1 cellular context compared by ENCODE assay signal in genomic region chr1:211648336-211648735, GRCh38.
TF ChIP-seq lines count a peak whose summit lies in the region.

No MANE protein-coding gene starts in this region.

TF ChIP-seq in K562, 482 proteins besides CTCF, POLR2A, EP300 and RAD21 (continued from another document):
- TF ChIP-seq, protein P1, sequence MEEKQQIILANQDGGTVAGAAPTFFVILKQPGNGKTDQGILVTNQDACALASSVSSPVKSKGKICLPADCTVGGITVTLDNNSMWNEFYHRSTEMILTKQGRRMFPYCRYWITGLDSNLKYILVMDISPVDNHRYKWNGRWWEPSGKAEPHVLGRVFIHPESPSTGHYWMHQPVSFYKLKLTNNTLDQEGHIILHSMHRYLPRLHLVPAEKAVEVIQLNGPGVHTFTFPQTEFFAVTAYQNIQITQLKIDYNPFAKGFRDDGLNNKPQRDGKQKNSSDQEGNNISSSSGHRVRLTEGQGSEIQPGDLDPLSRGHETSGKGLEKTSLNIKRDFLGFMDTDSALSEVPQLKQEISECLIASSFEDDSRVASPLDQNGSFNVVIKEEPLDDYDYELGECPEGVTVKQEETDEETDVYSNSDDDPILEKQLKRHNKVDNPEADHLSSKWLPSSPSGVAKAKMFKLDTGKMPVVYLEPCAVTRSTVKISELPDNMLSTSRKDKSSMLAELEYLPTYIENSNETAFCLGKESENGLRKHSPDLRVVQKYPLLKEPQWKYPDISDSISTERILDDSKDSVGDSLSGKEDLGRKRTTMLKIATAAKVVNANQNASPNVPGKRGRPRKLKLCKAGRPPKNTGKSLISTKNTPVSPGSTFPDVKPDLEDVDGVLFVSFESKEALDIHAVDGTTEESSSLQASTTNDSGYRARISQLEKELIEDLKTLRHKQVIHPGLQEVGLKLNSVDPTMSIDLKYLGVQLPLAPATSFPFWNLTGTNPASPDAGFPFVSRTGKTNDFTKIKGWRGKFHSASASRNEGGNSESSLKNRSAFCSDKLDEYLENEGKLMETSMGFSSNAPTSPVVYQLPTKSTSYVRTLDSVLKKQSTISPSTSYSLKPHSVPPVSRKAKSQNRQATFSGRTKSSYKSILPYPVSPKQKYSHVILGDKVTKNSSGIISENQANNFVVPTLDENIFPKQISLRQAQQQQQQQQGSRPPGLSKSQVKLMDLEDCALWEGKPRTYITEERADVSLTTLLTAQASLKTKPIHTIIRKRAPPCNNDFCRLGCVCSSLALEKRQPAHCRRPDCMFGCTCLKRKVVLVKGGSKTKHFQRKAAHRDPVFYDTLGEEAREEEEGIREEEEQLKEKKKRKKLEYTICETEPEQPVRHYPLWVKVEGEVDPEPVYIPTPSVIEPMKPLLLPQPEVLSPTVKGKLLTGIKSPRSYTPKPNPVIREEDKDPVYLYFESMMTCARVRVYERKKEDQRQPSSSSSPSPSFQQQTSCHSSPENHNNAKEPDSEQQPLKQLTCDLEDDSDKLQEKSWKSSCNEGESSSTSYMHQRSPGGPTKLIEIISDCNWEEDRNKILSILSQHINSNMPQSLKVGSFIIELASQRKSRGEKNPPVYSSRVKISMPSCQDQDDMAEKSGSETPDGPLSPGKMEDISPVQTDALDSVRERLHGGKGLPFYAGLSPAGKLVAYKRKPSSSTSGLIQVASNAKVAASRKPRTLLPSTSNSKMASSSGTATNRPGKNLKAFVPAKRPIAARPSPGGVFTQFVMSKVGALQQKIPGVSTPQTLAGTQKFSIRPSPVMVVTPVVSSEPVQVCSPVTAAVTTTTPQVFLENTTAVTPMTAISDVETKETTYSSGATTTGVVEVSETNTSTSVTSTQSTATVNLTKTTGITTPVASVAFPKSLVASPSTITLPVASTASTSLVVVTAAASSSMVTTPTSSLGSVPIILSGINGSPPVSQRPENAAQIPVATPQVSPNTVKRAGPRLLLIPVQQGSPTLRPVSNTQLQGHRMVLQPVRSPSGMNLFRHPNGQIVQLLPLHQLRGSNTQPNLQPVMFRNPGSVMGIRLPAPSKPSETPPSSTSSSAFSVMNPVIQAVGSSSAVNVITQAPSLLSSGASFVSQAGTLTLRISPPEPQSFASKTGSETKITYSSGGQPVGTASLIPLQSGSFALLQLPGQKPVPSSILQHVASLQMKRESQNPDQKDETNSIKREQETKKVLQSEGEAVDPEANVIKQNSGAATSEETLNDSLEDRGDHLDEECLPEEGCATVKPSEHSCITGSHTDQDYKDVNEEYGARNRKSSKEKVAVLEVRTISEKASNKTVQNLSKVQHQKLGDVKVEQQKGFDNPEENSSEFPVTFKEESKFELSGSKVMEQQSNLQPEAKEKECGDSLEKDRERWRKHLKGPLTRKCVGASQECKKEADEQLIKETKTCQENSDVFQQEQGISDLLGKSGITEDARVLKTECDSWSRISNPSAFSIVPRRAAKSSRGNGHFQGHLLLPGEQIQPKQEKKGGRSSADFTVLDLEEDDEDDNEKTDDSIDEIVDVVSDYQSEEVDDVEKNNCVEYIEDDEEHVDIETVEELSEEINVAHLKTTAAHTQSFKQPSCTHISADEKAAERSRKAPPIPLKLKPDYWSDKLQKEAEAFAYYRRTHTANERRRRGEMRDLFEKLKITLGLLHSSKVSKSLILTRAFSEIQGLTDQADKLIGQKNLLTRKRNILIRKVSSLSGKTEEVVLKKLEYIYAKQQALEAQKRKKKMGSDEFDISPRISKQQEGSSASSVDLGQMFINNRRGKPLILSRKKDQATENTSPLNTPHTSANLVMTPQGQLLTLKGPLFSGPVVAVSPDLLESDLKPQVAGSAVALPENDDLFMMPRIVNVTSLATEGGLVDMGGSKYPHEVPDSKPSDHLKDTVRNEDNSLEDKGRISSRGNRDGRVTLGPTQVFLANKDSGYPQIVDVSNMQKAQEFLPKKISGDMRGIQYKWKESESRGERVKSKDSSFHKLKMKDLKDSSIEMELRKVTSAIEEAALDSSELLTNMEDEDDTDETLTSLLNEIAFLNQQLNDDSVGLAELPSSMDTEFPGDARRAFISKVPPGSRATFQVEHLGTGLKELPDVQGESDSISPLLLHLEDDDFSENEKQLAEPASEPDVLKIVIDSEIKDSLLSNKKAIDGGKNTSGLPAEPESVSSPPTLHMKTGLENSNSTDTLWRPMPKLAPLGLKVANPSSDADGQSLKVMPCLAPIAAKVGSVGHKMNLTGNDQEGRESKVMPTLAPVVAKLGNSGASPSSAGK (IDR thresholded peaks at IDR 0.05) = peak; percentile 69
- TF ChIP-seq JUND (IDR thresholded peaks at IDR 0.05; ENCODE audit: borderline replicate concordance, low read depth, low read length) (peak; percentile 65; the same call in 1 of the 2 replicates), JUND (tag; IDR thresholded peaks at IDR 0.05; ENCODE audit: borderline replicate concordance, low read depth, low read length) (no peak; the same call in 2 of the 3 replicates), ATF3 (IDR thresholded peaks at IDR 0.05) (peak; percentile 59; the same call in 1 of the 2 replicates), ATF3 (CRISPR knock-in tag; conservative IDR thresholded peaks at IDR 0.05) (no peak), C11orf30 (IDR thresholded peaks at IDR 0.05; ENCODE audit: low read depth) (peak; percentile 86), L3MBTL2 (IDR thresholded peaks at IDR 0.05) (peak; percentile 64), MAFK (IDR thresholded peaks at IDR 0.05; ENCODE audit: low read length) (peak; percentile 46; the same call in 1 of the 2 replicates), RCOR1 (IDR thresholded peaks at IDR 0.05; ENCODE audit: borderline replicate concordance in 1 of 2, low read depth in 2 of 2, low read length in 2 of 2) (0 out of 4 replicates have a peak, but pooled peaks of 1 of the 2 experiments have one; percentile 25), JUN (IDR thresholded peaks at IDR 0.05; ENCODE audit: borderline replicate concordance, low read depth, low read length) (0 out of 2 replicates have a peak, but pooled peaks have one; percentile 41), JUN (CRISPR knock-in tag; IDR thresholded peaks at IDR 0.05; ENCODE audit: borderline replicate concordance) (no peak), MAFG (tag; conservative IDR thresholded peaks at IDR 0.05) (peak; percentile 74), BHLHE40 (IDR thresholded peaks at IDR 0.05; ENCODE audit: low read length) (0 out of 2 replicates have a peak, but pooled peaks have one; percentile 23), ZNF12 (CRISPR knock-in tag; IDR thresholded peaks at IDR 0.05) (no peak), ZBTB17 (CRISPR knock-in tag; IDR thresholded peaks at IDR 0.05) (no peak), HDAC6 (IDR thresholded peaks at IDR 0.05; ENCODE audit: low read depth, low read length) (no peak), MAFF (IDR thresholded peaks at IDR 0.05; ENCODE audit: low read length) (peak; percentile 60; the same call in 1 of the 2 replicates), ZNF316 (IDR thresholded peaks at IDR 0.05) (peak; percentile 90), PHF21A (IDR thresholded peaks at IDR 0.05; ENCODE audit: borderline replicate concordance, low read depth) (no peak), DACH1 (IDR thresholded peaks at IDR 0.05; ENCODE audit: partially characterized antibody) (peak; percentile 3), GABPB2 (CRISPR knock-in tag; conservative IDR thresholded peaks at IDR 0.05) (no peak)
